In the genomic region with DNA sequence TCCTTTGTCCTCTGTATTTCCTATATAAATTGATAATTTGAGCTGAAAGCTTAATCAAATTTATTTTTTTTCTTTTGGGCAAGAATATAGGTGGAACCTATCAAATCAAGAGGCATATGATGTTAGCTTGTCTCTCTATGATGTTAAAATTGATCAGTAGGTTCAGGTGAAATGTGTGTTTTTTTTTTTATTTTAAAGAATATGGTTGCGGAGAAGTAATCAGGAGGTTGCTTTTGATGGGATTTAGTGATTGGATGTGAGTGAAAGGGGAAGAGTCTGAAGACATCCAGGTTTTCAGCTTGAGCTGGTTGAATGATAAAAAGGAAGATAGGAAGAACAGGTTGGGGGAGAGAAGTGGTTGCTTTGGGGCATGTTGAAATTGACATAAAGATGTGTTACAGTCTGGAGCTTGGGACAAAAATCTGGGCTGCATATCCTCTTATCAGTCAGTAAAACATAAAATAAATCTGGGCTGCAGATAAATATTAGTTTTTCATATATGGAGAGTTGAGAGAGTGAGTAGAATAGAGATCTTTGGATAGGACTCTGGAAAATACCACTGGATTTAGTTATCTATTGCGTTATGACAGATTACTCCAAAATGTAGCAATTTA, we compare ENCODE assay signal across 2 cellular contexts.
A peak's percentile ranks its signal among the peaks of the same experiment; 100 is the strongest.
TF ChIP-seq lines count a peak whose summit lies in the region.

No MANE protein-coding gene starts in this region.

TF ChIP-seq in HCT116, 20 proteins besides CTCF, POLR2A, EP300 and RAD21:
- no peak for TF ChIP-seq SRF (IDR thresholded peaks at IDR 0.05; ENCODE audit: low read depth)
- TF ChIP-seq FOSL1 (IDR thresholded peaks at IDR 0.05; ENCODE audit: low read depth) = no peak
- no peak for TF ChIP-seq EZH2phosphoT487 (IDR thresholded peaks at IDR 0.05; ENCODE audit: borderline replicate concordance)
- TF ChIP-seq JUND (IDR thresholded peaks at IDR 0.05) = no peak
- TF ChIP-seq, protein P1, sequence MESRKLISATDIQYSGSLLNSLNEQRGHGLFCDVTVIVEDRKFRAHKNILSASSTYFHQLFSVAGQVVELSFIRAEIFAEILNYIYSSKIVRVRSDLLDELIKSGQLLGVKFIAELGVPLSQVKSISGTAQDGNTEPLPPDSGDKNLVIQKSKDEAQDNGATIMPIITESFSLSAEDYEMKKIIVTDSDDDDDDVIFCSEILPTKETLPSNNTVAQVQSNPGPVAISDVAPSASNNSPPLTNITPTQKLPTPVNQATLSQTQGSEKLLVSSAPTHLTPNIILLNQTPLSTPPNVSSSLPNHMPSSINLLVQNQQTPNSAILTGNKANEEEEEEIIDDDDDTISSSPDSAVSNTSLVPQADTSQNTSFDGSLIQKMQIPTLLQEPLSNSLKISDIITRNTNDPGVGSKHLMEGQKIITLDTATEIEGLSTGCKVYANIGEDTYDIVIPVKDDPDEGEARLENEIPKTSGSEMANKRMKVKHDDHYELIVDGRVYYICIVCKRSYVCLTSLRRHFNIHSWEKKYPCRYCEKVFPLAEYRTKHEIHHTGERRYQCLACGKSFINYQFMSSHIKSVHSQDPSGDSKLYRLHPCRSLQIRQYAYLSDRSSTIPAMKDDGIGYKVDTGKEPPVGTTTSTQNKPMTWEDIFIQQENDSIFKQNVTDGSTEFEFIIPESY (IDR thresholded peaks at IDR 0.05; ENCODE audit: extremely low read depth, insufficient replicate concordance, low read length) = no peak
- TF ChIP-seq, protein P2, sequence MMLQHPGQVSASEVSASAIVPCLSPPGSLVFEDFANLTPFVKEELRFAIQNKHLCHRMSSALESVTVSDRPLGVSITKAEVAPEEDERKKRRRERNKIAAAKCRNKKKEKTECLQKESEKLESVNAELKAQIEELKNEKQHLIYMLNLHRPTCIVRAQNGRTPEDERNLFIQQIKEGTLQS (IDR thresholded peaks at IDR 0.05) = no peak
- TF ChIP-seq ZFX (IDR thresholded peaks at IDR 0.05) = no peak
- TF ChIP-seq, protein P3, sequence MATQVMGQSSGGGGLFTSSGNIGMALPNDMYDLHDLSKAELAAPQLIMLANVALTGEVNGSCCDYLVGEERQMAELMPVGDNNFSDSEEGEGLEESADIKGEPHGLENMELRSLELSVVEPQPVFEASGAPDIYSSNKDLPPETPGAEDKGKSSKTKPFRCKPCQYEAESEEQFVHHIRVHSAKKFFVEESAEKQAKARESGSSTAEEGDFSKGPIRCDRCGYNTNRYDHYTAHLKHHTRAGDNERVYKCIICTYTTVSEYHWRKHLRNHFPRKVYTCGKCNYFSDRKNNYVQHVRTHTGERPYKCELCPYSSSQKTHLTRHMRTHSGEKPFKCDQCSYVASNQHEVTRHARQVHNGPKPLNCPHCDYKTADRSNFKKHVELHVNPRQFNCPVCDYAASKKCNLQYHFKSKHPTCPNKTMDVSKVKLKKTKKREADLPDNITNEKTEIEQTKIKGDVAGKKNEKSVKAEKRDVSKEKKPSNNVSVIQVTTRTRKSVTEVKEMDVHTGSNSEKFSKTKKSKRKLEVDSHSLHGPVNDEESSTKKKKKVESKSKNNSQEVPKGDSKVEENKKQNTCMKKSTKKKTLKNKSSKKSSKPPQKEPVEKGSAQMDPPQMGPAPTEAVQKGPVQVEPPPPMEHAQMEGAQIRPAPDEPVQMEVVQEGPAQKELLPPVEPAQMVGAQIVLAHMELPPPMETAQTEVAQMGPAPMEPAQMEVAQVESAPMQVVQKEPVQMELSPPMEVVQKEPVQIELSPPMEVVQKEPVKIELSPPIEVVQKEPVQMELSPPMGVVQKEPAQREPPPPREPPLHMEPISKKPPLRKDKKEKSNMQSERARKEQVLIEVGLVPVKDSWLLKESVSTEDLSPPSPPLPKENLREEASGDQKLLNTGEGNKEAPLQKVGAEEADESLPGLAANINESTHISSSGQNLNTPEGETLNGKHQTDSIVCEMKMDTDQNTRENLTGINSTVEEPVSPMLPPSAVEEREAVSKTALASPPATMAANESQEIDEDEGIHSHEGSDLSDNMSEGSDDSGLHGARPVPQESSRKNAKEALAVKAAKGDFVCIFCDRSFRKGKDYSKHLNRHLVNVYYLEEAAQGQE (IDR thresholded peaks at IDR 0.05; ENCODE audit: low read depth) = no peak
- no peak for TF ChIP-seq POLR2AphosphoS5 (IDR thresholded peaks at IDR 0.05; ENCODE audit: low read depth, low read length)
- no peak for TF ChIP-seq CEBPB (IDR thresholded peaks at IDR 0.05; ENCODE audit: low read depth)
- no peak for TF ChIP-seq SP1 (IDR thresholded peaks at IDR 0.05; ENCODE audit: low read depth)
- no peak for TF ChIP-seq ZNF274 (IDR thresholded peaks at IDR 0.05; ENCODE audit: low read depth, low read length)
- TF ChIP-seq SIN3A (IDR thresholded peaks at IDR 0.05; ENCODE audit: low read depth) = no peak
- no peak for TF ChIP-seq EGR1 (IDR thresholded peaks at IDR 0.05; ENCODE audit: low read depth)
- no peak for TF ChIP-seq TCF7L2 (IDR thresholded peaks at IDR 0.05; ENCODE audit: borderline replicate concordance, extremely low read depth, insufficient read depth, insufficient read length)
- no peak for TF ChIP-seq CBX3 (IDR thresholded peaks at IDR 0.05; ENCODE audit: low read depth)

TF ChIP-seq in HepG2, 621 proteins besides CTCF, POLR2A, EP300 and RAD21:
- TF ChIP-seq ZNF709 (CRISPR knock-in tag; IDR thresholded peaks at IDR 0.05) (no peak), CEBPB (IDR thresholded peaks at IDR 0.05; ENCODE audit: borderline replicate concordance, low read depth, low read length) (peak; percentile 43; the same call in 1 of the 2 replicates), MYNN (CRISPR knock-in tag; IDR thresholded peaks at IDR 0.05; ENCODE audit: low read depth) (no peak), ZKSCAN8 (CRISPR knock-in tag; IDR thresholded peaks at IDR 0.05; ENCODE audit: borderline replicate concordance) (no peak), ZNF713 (CRISPR knock-in tag; IDR thresholded peaks at IDR 0.05) (no peak)
- TF ChIP-seq, protein P4, sequence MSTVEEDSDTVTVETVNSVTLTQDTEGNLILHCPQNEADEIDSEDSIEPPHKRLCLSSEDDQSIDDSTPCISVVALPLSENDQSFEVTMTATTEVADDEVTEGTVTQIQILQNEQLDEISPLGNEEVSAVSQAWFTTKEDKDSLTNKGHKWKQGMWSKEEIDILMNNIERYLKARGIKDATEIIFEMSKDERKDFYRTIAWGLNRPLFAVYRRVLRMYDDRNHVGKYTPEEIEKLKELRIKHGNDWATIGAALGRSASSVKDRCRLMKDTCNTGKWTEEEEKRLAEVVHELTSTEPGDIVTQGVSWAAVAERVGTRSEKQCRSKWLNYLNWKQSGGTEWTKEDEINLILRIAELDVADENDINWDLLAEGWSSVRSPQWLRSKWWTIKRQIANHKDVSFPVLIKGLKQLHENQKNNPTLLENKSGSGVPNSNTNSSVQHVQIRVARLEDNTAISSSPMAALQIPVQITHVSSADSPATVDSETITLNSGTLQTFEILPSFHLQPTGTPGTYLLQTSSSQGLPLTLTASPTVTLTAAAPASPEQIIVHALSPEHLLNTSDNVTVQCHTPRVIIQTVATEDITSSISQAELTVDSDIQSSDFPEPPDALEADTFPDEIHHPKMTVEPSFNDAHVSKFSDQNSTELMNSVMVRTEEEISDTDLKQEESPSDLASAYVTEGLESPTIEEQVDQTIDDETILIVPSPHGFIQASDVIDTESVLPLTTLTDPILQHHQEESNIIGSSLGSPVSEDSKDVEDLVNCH (CRISPR knock-in tag; IDR thresholded peaks at IDR 0.05) = no peak
